Comparison of ENCODE assay signal across 25 cellular contexts in genomic region chr10:52056296-52056695, GRCh38.
"Had no signal": no experiment of that assay in that cellular context is flagged by ENCODE, and none has a peak within 500 bp of the region (broad histone marks: within the 10 kb centered on the region; RNA-seq: fewer than 3 reads in every experiment).

No MANE protein-coding gene starts in this region.

- ATAC-seq: activated CD4-positive, CD25-positive, alpha-beta regulatory T cell treated with anti-CD3 and anti-CD28 coated beads, Interleukin-2, amount 50 U/mL, for 24 hours; activated naive CD8-positive, alpha-beta T cell treated with anti-CD3 and anti-CD28 coated beads, Interleukin-2, amount 50 U/mL, for 24 hours; activated T-cell treated with anti-CD3 and anti-CD28 coated beads, Interleukin-2, amount 50 U/mL, for 4 hours; esophagus mucosa; heart left ventricle; left lung; lower lobe of right lung; natural killer cell treated with Interleukin-12 subunit alpha and Interleukin-12 subunit beta and Interleukin-15 and Interleukin-18, amount 100 ng/mL, for 72 hours; right cardiac atrium had no signal

- H3K4me3 Mint-ChIP-seq: activated CD4-positive, alpha-beta memory T cell treated with anti-CD3 and anti-CD28 coated beads for 36 hours; activated naive CD4-positive, alpha-beta T cell treated with anti-CD3 and anti-CD28 coated beads, Interleukin-2, amount 50 U/mL, for 24 hours; activated naive CD8-positive, alpha-beta T cell treated with anti-CD3 and anti-CD28 coated beads, Interleukin-2, amount 50 U/mL, for 24 hours; activated T-cell treated with anti-CD3 and anti-CD28 coated beads, Interleukin-2, amount 50 U/mL, for 4 hours; natural killer cell treated with Interleukin-12 subunit alpha and Interleukin-12 subunit beta and Interleukin-15 and Interleukin-18, amount 100 ng/mL, for 72 hours had no signal

- H3K36me3 ChIP-seq: heart left ventricle, left lung, lower lobe of right lung, spleen, suprapubic skin, WERI-Rb-1 had no signal

- H3K27me3 ChIP-seq: heart left ventricle, left lung, spleen, suprapubic skin, tibial artery had no signal

- H3K4me3 ChIP-seq: heart left ventricle, left lung, lower lobe of right lung, spleen, suprapubic skin, tibial artery had no signal

- H3K4me1 Mint-ChIP-seq: activated naive CD4-positive, alpha-beta T cell treated with anti-CD3 and anti-CD28 coated beads, Interleukin-2, amount 50 U/mL, for 24 hours; activated naive CD8-positive, alpha-beta T cell treated with anti-CD3 and anti-CD28 coated beads, Interleukin-2, amount 50 U/mL, for 24 hours had no signal

- H3K9me3 Mint-ChIP-seq: activated CD4-positive, alpha-beta memory T cell treated with anti-CD3 and anti-CD28 coated beads for 36 hours; activated naive CD4-positive, alpha-beta T cell treated with anti-CD3 and anti-CD28 coated beads, Interleukin-2, amount 50 U/mL, for 24 hours; activated naive CD8-positive, alpha-beta T cell treated with anti-CD3 and anti-CD28 coated beads, Interleukin-2, amount 50 U/mL, for 24 hours; activated T-cell treated with anti-CD3 and anti-CD28 coated beads, Interleukin-2, amount 50 U/mL, for 4 hours; activated T-helper 2 cell treated with anti-CD3 and anti-CD28 coated beads, Interferon-gamma antibody, Interleukin-2, Interleukin-4, amounts not matched to agents 10 μg/mL and 5 μg/mL and 100 μg/mL, durations not matched to agents 14 hours and 24 hours and 36 hours; natural killer cell treated with Interleukin-12 subunit alpha and Interleukin-12 subunit beta and Interleukin-15 and Interleukin-18, amount 100 ng/mL, for 72 hours had no signal

- H3K4me1 ChIP-seq: heart left ventricle, left lung, lower lobe of right lung, spleen, suprapubic skin, tibial artery had no signal

- DNase-seq: activated CD4-positive, alpha-beta memory T cell treated with anti-CD3 and anti-CD28 coated beads for 36 hours; activated CD4-positive, alpha-beta T cell treated with anti-CD3 and anti-CD28 coated beads for 48 hours; activated CD8-positive, alpha-beta memory T cell treated with anti-CD3 and anti-CD28 coated beads, Interleukin-2, amount 50 U/mL, for 48 hours; activated naive CD8-positive, alpha-beta T cell treated with anti-CD3 and anti-CD28 coated beads, Interleukin-2, amount 50 U/mL, for 24 hours; activated T-cell treated with anti-CD3 and anti-CD28 coated beads, Interleukin-2, amount 50 U/mL, for 4 hours; amygdala; central memory CD4-positive, alpha-beta T cell; foreskin fibroblast; heart left ventricle; kidney glomerular epithelial cell; left lung; lower lobe of right lung; mesendoderm; right cardiac atrium; spleen; stimulated activated naive CD4-positive, alpha-beta T cell; T1000; tibial artery; WERI-Rb-1 had no signal

- H3K27ac ChIP-seq: heart left ventricle, left lung, lower lobe of right lung, spleen, suprapubic skin, tibial artery, WERI-Rb-1 had no signal

- H3K36me3 Mint-ChIP-seq: activated CD4-positive, alpha-beta memory T cell treated with anti-CD3 and anti-CD28 coated beads for 36 hours; activated naive CD4-positive, alpha-beta T cell treated with anti-CD3 and anti-CD28 coated beads, Interleukin-2, amount 50 U/mL, for 24 hours; natural killer cell treated with Interleukin-12 subunit alpha and Interleukin-12 subunit beta and Interleukin-15 and Interleukin-18, amount 100 ng/mL, for 72 hours had no signal

- H3K9me3 ChIP-seq: heart left ventricle, left lung, lower lobe of right lung, spleen, suprapubic skin, tibial artery had no signal

- H3K27me3 Mint-ChIP-seq: activated CD4-positive, alpha-beta memory T cell treated with anti-CD3 and anti-CD28 coated beads for 36 hours; activated naive CD4-positive, alpha-beta T cell treated with anti-CD3 and anti-CD28 coated beads, Interleukin-2, amount 50 U/mL, for 24 hours; activated naive CD8-positive, alpha-beta T cell treated with anti-CD3 and anti-CD28 coated beads, Interleukin-2, amount 50 U/mL, for 24 hours; natural killer cell treated with Interleukin-12 subunit alpha and Interleukin-12 subunit beta and Interleukin-15 and Interleukin-18, amount 100 ng/mL, for 72 hours had no signal

- H3K27ac Mint-ChIP-seq: activated CD4-positive, alpha-beta memory T cell treated with anti-CD3 and anti-CD28 coated beads for 36 hours; activated naive CD4-positive, alpha-beta T cell treated with anti-CD3 and anti-CD28 coated beads, Interleukin-2, amount 50 U/mL, for 24 hours; activated naive CD8-positive, alpha-beta T cell treated with anti-CD3 and anti-CD28 coated beads, Interleukin-2, amount 50 U/mL, for 24 hours; activated T-helper 2 cell treated with anti-CD3 and anti-CD28 coated beads, Interferon-gamma antibody, Interleukin-2, Interleukin-4, amounts not matched to agents 10 μg/mL and 5 μg/mL and 100 μg/mL, durations not matched to agents 14 hours and 24 hours and 36 hours; natural killer cell treated with Interleukin-12 subunit alpha and Interleukin-12 subunit beta and Interleukin-15 and Interleukin-18, amount 100 ng/mL, for 72 hours had no signal
